In the genomic region with DNA sequence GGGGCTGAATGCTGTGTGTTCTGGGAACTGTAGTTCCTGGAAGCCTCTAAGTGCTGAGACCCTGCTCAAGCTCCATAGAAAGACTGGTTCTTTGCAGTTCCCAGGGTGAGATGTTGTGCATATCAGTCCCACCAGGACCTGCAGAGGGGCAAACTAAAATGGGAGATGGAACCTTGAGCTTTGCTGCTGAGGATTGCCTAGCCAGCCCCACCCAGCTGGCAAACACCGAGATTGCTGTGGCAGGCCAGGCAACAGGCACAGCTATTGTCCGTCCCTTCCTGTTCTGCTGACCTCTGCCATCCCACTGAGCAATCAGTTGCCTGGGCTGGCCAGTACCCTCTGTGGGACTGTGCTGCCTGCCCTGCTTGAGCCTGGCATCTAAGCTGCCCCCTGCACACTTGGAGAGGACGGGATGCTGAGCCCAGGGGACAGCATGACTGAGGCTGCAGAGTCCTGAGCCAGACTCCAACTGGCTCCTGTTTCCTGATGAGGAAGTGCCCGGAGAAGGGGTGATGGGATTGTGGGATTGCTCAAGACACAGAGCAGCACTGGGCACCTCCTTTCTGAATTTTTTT, we compare ENCODE assay signal across 10 cellular contexts. TPM values are rescaled to one million over a fixed set of nuclear protein-coding genes. Genes with fewer than 3 reads are reported as not detected.
DNase-seq lines count a peak whose midpoint lies in the region; ATAC-seq and TF ChIP-seq lines count a peak whose summit lies in the region.
"Had no signal": no experiment of that assay in that cellular context is flagged by ENCODE, and none has a peak within 500 bp of the region (broad histone marks: within the 10 kb centered on the region; RNA-seq: fewer than 3 reads in every experiment).

No MANE protein-coding gene starts in this region.

- no peaks in the 10 kb centered on the region for H3K9me3 Mint-ChIP-seq in activated naive CD8-positive, alpha-beta T cell (ENCODE audit: low read depth)
- H3K9me3 Mint-ChIP-seq in activated naive CD8-positive, alpha-beta T cell treated with anti-CD3 and anti-CD28 coated beads, Interleukin-2, amount 50 U/mL, for 24 hours, result no peaks in the 10 kb centered on the region
- H3K9me3 Mint-ChIP-seq in memory B cell, result no peaks in the 10 kb centered on the region

- peaks cover 0 to 4% (median 0%) of the 10 kb centered on the region in 3 donors for H3K36me3 ChIP-seq in tibial nerve
- H3K36me3 ChIP-seq: uterus had no signal

- no peak for TF ChIP-seq POLR2A in tibial nerve (IDR thresholded peaks at IDR 0.05)

- peaks cover 0 to 46% (median 23%) of the 10 kb centered on the region in 4 donors for H3K4me1 ChIP-seq in tibial nerve

- WGBS in tibial nerve, 2 donors, result 19 to 30% methylated on average over 2 to 4 of the region's 4 CpGs

- no peaks in the 10 kb centered on the region for H3K27me3 ChIP-seq in tibial nerve
- H3K27me3 ChIP-seq: uterus had no signal

- peak overlapping the region; percentile 84 for H3K4me3 Mint-ChIP-seq in activated naive CD8-positive, alpha-beta T cell
- no peak overlapping the region for H3K4me3 Mint-ChIP-seq in activated naive CD8-positive, alpha-beta T cell treated with anti-CD3 and anti-CD28 coated beads, Interleukin-2, amount 50 U/mL, for 24 hours
- peak overlapping the region; percentile 80 for H3K4me3 Mint-ChIP-seq in memory B cell

- no peak for ATAC-seq in activated naive CD8-positive, alpha-beta T cell treated with anti-CD3 and anti-CD28 coated beads, Interleukin-2, amount 50 U/mL, for 24 hours
- ATAC-seq in memory B cell (ENCODE audit: low read depth), result no peak
- no peak for ATAC-seq in HG03097 (IDR thresholded peaks at IDR 0.05; ENCODE audit: low FRiP score, unreplicated experiment)

- no peak for DNase-seq in activated naive CD8-positive, alpha-beta T cell treated with anti-CD3 and anti-CD28 coated beads, Interleukin-2, amount 50 U/mL, for 24 hours
- DNase-seq in anterior cingulate cortex (lab: John Stamatoyannopoulos, UW) (peak in 44 of 58 donors; percentile 27 to 82 (median 52)), memory B cell (ENCODE audit: low spot score in 2 of 2) (no peak), tibial nerve (ENCODE audit: low spot score in 2 of 2) (no peak), hepatic stellate cell (ENCODE audit: low spot score) (no peak), GM20000 (ENCODE audit: low spot score) (no peak)
- DNase-seq: NCI-H748 treated with DMSO at 0.1 percent for 48 hours, uterus had no signal

- H3K4me3 ChIP-seq in tibial nerve, result no peak overlapping the region

- peaks cover 23% of the 10 kb centered on the region for H3K4me1 Mint-ChIP-seq in activated naive CD8-positive, alpha-beta T cell (ENCODE audit: low read depth)
- peaks cover 18% of the 10 kb centered on the region for H3K4me1 Mint-ChIP-seq in activated naive CD8-positive, alpha-beta T cell treated with anti-CD3 and anti-CD28 coated beads, Interleukin-2, amount 50 U/mL, for 24 hours
- peaks cover 12% of the 10 kb centered on the region for H3K4me1 Mint-ChIP-seq in memory B cell

- peak in 1 of 2 donors; percentile 14 for TF ChIP-seq EP300 in tibial nerve (IDR thresholded peaks at IDR 0.05)

- no peak overlapping the region for H3K27ac Mint-ChIP-seq in activated naive CD8-positive, alpha-beta T cell
- H3K27ac Mint-ChIP-seq in activated naive CD8-positive, alpha-beta T cell treated with anti-CD3 and anti-CD28 coated beads, Interleukin-2, amount 50 U/mL, for 24 hours, result no peak overlapping the region
- no peak overlapping the region for H3K27ac Mint-ChIP-seq in memory B cell

- no peaks in the 10 kb centered on the region for H3K9me3 ChIP-seq in tibial nerve
- H3K9me3 ChIP-seq: uterus had no signal

- H3K27me3 Mint-ChIP-seq in activated naive CD8-positive, alpha-beta T cell, result no peaks in the 10 kb centered on the region
- peaks cover 2% of the 10 kb centered on the region for H3K27me3 Mint-ChIP-seq in activated naive CD8-positive, alpha-beta T cell treated with anti-CD3 and anti-CD28 coated beads, Interleukin-2, amount 50 U/mL, for 24 hours
- no peaks in the 10 kb centered on the region for H3K27me3 Mint-ChIP-seq in memory B cell

- H3K36me3 Mint-ChIP-seq in activated naive CD8-positive, alpha-beta T cell, result peaks cover 2% of the 10 kb centered on the region
- H3K36me3 Mint-ChIP-seq in activated naive CD8-positive, alpha-beta T cell treated with anti-CD3 and anti-CD28 coated beads, Interleukin-2, amount 50 U/mL, for 24 hours (ENCODE audit: low read depth), result no peaks in the 10 kb centered on the region
- H3K36me3 Mint-ChIP-seq in memory B cell, result peaks cover 5% of the 10 kb centered on the region

- H3K27ac ChIP-seq in tibial nerve, result peak overlapping the region; percentile 65 to 90 (median 87)

- TF ChIP-seq CTCF in tibial nerve (IDR thresholded peaks at IDR 0.05), result no peak
- TF ChIP-seq CTCF in GM20000 (IDR thresholded peaks at IDR 0.05; ENCODE audit: extremely low read depth, missing control alignments), result no peak

RNA-seq across cellular contexts. Expression of gene GIPC1, which starts 1.5 kb away (rescaled TPM):
- 100 to 1,000 TPM in 3 of 4 donors, 10 to 100 TPM in 1; 61.8 to 122 (median 113) TPM for total RNA-seq in tibial nerve

RNA-seq across cellular contexts. Expression of gene DNAJB1, which starts 20.8 kb away (rescaled TPM):
- 100 to 1,000 TPM in 1 of 4 donors, 10 to 100 TPM in 3; 48.9 to 132 (median 73.9) TPM for total RNA-seq in tibial nerve

RNA-seq across cellular contexts. Expression of gene PTGER1, which starts 22.3 kb away (rescaled TPM):
- 1 to 10 TPM in 3 of 4 donors, under 1 TPM in 1; 0.90 to 5.9 (median 3.5) TPM for total RNA-seq in tibial nerve

RNA-seq across cellular contexts. Expression of gene TECR, which starts 32.0 kb away (rescaled TPM):
- total RNA-seq in tibial nerve, result 10 to 100 TPM; 33.1 to 55.1 (median 43.6) TPM

Comparison
In these comparisons a context has a peak if more than half of its experiments do, and no peak if none do; other contexts are left out.
1. DNase-seq: peak in anterior cingulate cortex (44 of 58); none in activated naive CD8-positive, alpha-beta T cell treated with anti-CD3 and anti-CD28 coated beads, Interleukin-2, amount 50 U/mL, for 24 hours (single experiment), memory B cell (0 of 2), tibial nerve (0 of 2), hepatic stellate cell (single experiment) and GM20000 (single experiment).